In genomic region chr6:43817192-43817591, GRCh38 we compare ENCODE assay signal across 8 cellular contexts. TPM values are rescaled to one million over a fixed set of nuclear protein-coding genes. Genes with fewer than 3 reads are reported as not detected.
DNase-seq lines count a peak whose midpoint lies in the region; ATAC-seq and TF ChIP-seq lines count a peak whose summit lies in the region.

No MANE protein-coding gene starts in this region.

- peak; percentile 40 for TF ChIP-seq CTCF in AG04449 (IDR thresholded peaks at IDR 0.05; ENCODE audit: insufficient read depth, low read length, missing control alignments)
- TF ChIP-seq CTCF in spleen (IDR thresholded peaks at IDR 0.05 in 8 of 11, conservative IDR thresholded peaks at IDR 0.05 in 3 of 11), result peak in 6 of 11 experiments; percentile 14 to 43 (median 27)

- intact Hi-C loops in spleen (cut with DNase I; ENCODE audit: low total_unique reads), result no loop called here

- 44 to 61% (median 49%) methylated on average over 4 of the region's 4 CpGs for WGBS in spleen, 5 donors

- H3K4me3 ChIP-seq in AG04449 (ENCODE audit: low read depth, low read length) (no peak overlapping the region), spleen (no peak overlapping the region)

- H3K27me3 ChIP-seq in spleen (replicated peaks in 1 of 7), result no peaks in the 10 kb centered on the region

- CTCF ChIA-PET in AG04449 (lab: Yijun Ruan, JAX), result interaction anchor here (0.6 to 5.2 kb wide), 14 partner anchors 9 to 258 kb away, joined by 3 to 19 read pairs (median 4); partner anchors contain the start of gene VEGFA

- TF ChIP-seq POLR2A in erythroblast (IDR thresholded peaks at IDR 0.05; ENCODE audit: low read length) (no peak), spleen (IDR thresholded peaks at IDR 0.05) (no peak)

- DNase-seq in AG04449 (ENCODE audit: low read depth, low spot score) (no peak), GOT3 (lab: John Stamatoyannopoulos, UW) (peak; percentile 24), SK-MEL-5 (ENCODE audit: low read depth, low spot score) (peak; percentile 58), erythroblast (lab: John Stamatoyannopoulos, UW) (peak; percentile 83 to 89), spleen (no peak), nucleus accumbens (lab: John Stamatoyannopoulos, UW) (no peak)

- in situ Hi-C loops in SK-MEL-5 (cut with HindIII; ENCODE audit: low pct_unique_long_range_greater_than_20kb, low sequenced_read_pairs), result no loop called here

- no peak overlapping the region for H3K27ac ChIP-seq in spleen

- peaks cover 0 to 24% (median 10%) of the 10 kb centered on the region in 6 donors for H3K4me1 ChIP-seq in spleen

- no peaks in the 10 kb centered on the region for H3K9me3 ChIP-seq in spleen

- POLR2A ChIA-PET in AG04449 (lab: Yijun Ruan, JAX), result interaction anchor here (1.4 kb wide), 1 partner anchor 15 kb away, joined by 5 read pairs; no protein-coding TSS in a partner anchor

- no peaks in the 10 kb centered on the region for H3K36me3 ChIP-seq in spleen

- ATAC-seq in HG03139 (IDR thresholded peaks at IDR 0.05; ENCODE audit: unreplicated experiment) (no peak), GM21390 (IDR thresholded peaks at IDR 0.05; ENCODE audit: unreplicated experiment) (no peak)

RNA-seq across cellular contexts. Expression of gene VEGFA, which starts 47.2 kb away (rescaled TPM):
- 35.5 and 37.2 TPM in 2 replicates for total RNA-seq in SK-MEL-5 (2014; rRNA removed; shearing (Covaris generic))
- 48.8 and 80.5 TPM in 2 replicates for polyA plus RNA-seq in SK-MEL-5 (2015; cell fraction: cytosol; rRNA removed)
- 507 and 526 TPM in 2 replicates for polyA plus RNA-seq in SK-MEL-5 (2015; cell fraction: nucleus; rRNA removed)
- 100 to 1,000 TPM; 112 to 486 (median 203) TPM for total RNA-seq in spleen
- polyA plus RNA-seq in spleen, result 10 to 100 TPM; 31.0 to 56.6 (median 36.0) TPM

Comparison
In these comparisons a context has a peak if more than half of its experiments do, and no peak if none do; other contexts are left out.
1. DNase-seq: peak in GOT3 (single experiment), SK-MEL-5 (single experiment) and erythroblast (2 of 2); none in AG04449 (single experiment), spleen (single experiment) and nucleus accumbens (0 of 56).